Comparison of ENCODE assay signal across 13 cellular contexts in genomic region chr9:96040591-96041461, GRCh38.
A peak's percentile ranks its signal among the peaks of the same experiment; 100 is the strongest.
DNase-seq lines count a peak whose midpoint lies in the region; ATAC-seq and TF ChIP-seq lines count a peak whose summit lies in the region.
"Had no signal": no experiment of that assay in that cellular context is flagged by ENCODE, and none has a peak within 500 bp of the region (broad histone marks: within the 10 kb centered on the region; RNA-seq: fewer than 3 reads in every experiment).

No MANE protein-coding gene starts in this region.

- intact Hi-C loops in sciatic nerve (cut with DNase I), result no loop called here

- no peaks in the 10 kb centered on the region for H3K36me3 ChIP-seq in HEK293 (ENCODE audit: control insufficient read depth in 2 of 2, insufficient read depth in 1 of 2, low read length in 2 of 2)
- no peaks in the 10 kb centered on the region for H3K36me3 ChIP-seq in fibroblast of lung (ENCODE audit: control insufficient read depth, insufficient read depth, low read length)
- H3K36me3 ChIP-seq: upper lobe of left lung had no signal

- no peaks in the 10 kb centered on the region for H3K79me2 ChIP-seq in fibroblast of lung (ENCODE audit: control insufficient read depth, insufficient read depth, low read length)

- no peak overlapping the region for H3K9ac ChIP-seq in fibroblast of lung (ENCODE audit: insufficient read depth, low read length)

- no peaks in the 10 kb centered on the region for H3K9me3 ChIP-seq in HEK293 (ENCODE audit: control insufficient read depth, insufficient read depth, low read depth, low read length)
- no peaks in the 10 kb centered on the region for H3K9me3 ChIP-seq in fibroblast of lung (ENCODE audit: control insufficient read depth, insufficient read depth, low read depth, low read length)
- H3K9me3 ChIP-seq: psoas muscle had no signal

- peak; percentile 18 for DNase-seq in NCI-H774 (lab: John Stamatoyannopoulos, UW)
- DNase-seq in fibroblast of lung (ENCODE audit: low read depth in 2 of 2), result peak; percentile 19 to 68
- DNase-seq in sciatic nerve (ENCODE audit: low spot score), result no peak
- no peak for DNase-seq in NCI-H2107 (lab: John Stamatoyannopoulos, UW)
- DNase-seq in stimulated activated CD4-positive, alpha-beta T cell treated with anti-CD3 and anti-CD28 coated beads, Interleukin-4, amount 100 ng/mL, for 1 hour, result no peak
- DNase-seq: activated effector memory CD4-positive, alpha-beta T cell treated with Interleukin-2 at 50 U/mL for 16 hours; EL; psoas muscle; upper lobe of left lung had no signal

- H3K27ac ChIP-seq in HEK293 (ENCODE audit: extremely low read depth, low read depth, low read length) (peak overlapping the region; percentile 58), fibroblast of lung (ENCODE audit: insufficient read depth, low read length) (no peak overlapping the region)
- H3K27ac ChIP-seq: psoas muscle, SK-N-MC, upper lobe of left lung had no signal

- H3K27me3 ChIP-seq in fibroblast of lung (ENCODE audit: control insufficient read depth, insufficient read depth, low read length), result peaks cover 4% of the 10 kb centered on the region
- H3K27me3 ChIP-seq: upper lobe of left lung had no signal

- H3K4me3 ChIP-seq in HEK293 (ENCODE audit: low read depth, low read length), result no peak overlapping the region
- no peak overlapping the region for H3K4me3 ChIP-seq in fibroblast of lung (replicated peaks in 1 of 4; ENCODE audit: control extremely low read depth in 1 of 4, insufficient read depth in 1 of 4, low read depth in 3 of 4, low read length in 4 of 4)
- H3K4me3 ChIP-seq: GM12878, psoas muscle, SK-N-MC, upper lobe of left lung had no signal

- H4K20me1 ChIP-seq in fibroblast of lung (ENCODE audit: control insufficient read depth, extremely low read depth, insufficient read depth, low read length), result no peaks in the 10 kb centered on the region

- H3K4me1 ChIP-seq in HEK293 (ENCODE audit: control insufficient read depth, insufficient read depth, low read length) (peaks cover 7% of the 10 kb centered on the region), fibroblast of lung (ENCODE audit: control insufficient read depth, extremely low read depth, insufficient read depth, low read length) (no peaks in the 10 kb centered on the region)
- H3K4me1 ChIP-seq: psoas muscle had no signal

- peak overlapping the region; percentile 0 for H3K4me2 ChIP-seq in fibroblast of lung (ENCODE audit: extremely low read depth, insufficient read depth, low read length)

- no peak overlapping the region for H2AFZ ChIP-seq in fibroblast of lung (ENCODE audit: low read length)

- TF ChIP-seq CTCF in HEK293 (tag by site-specific recombination; IDR thresholded peaks at IDR 0.05) (no peak), fibroblast of lung (conservative IDR thresholded peaks at IDR 0.05 in 1 of 2, IDR thresholded peaks at IDR 0.05 in 1 of 2; ENCODE audit: low read depth in 1 of 2, low read length in 2 of 2) (no peak)

- ATAC-seq in sciatic nerve (peak; percentile 44), GM18517 (IDR thresholded peaks at IDR 0.05; ENCODE audit: unreplicated experiment) (no peak)
- ATAC-seq: GM12878, psoas muscle had no signal

- CTCF ChIA-PET in HEK293 (lab: Yijun Ruan, JAX), result interaction anchor here (0.6 to 0.9 kb wide), 2 partner anchors 19 to 147 kb away, joined by 3 to 4 read pairs; no protein-coding TSS in a partner anchor

- POLR2A ChIA-PET in HEK293 (lab: Yijun Ruan, JAX), result no interaction called here

TF ChIP-seq in HEK293, 187 proteins besides CTCF, POLR2A, EP300 and RAD21:
- TF ChIP-seq ZBTB20 (tag by site-specific recombination; IDR thresholded peaks at IDR 0.05), result peak; percentile 85
- peak; percentile 27; the same call in 1 of the 2 replicates for TF ChIP-seq ZNF629 (tag by site-specific recombination; IDR thresholded peaks at IDR 0.05)
- peak; percentile 64 for TF ChIP-seq ATF2 (tag by site-specific recombination; IDR thresholded peaks at IDR 0.05; ENCODE audit: low read depth)
- 0 out of 2 replicates have a peak, but pooled peaks have one; percentile 11 for TF ChIP-seq PRDM10 (tag by site-specific recombination; IDR thresholded peaks at IDR 0.05)
- 0 out of 2 replicates have a peak, but pooled peaks have one; percentile 7 for TF ChIP-seq FEZF1 (tag by site-specific recombination; IDR thresholded peaks at IDR 0.05)
- TF ChIP-seq GLIS2 (tag by site-specific recombination; IDR thresholded peaks at IDR 0.05), result no peak
- 0 out of 2 replicates have a peak, but pooled peaks have one; percentile 24 for TF ChIP-seq ZBTB17 (tag by site-specific recombination; IDR thresholded peaks at IDR 0.05)
- TF ChIP-seq BCL6B (tag by site-specific recombination; IDR thresholded peaks at IDR 0.05), result peak; percentile 24; the same call in 1 of the 2 replicates
- 0 out of 2 replicates have a peak, but pooled peaks have one; percentile 46 for TF ChIP-seq TRIM28 (IDR thresholded peaks at IDR 0.05; ENCODE audit: borderline replicate concordance, low read length)
- no peak for TF ChIP-seq SETDB1 (IDR thresholded peaks at IDR 0.05; ENCODE audit: insufficient read length, low read length)

Comparison
In these comparisons a context has a peak if more than half of its experiments do, and no peak if none do; other contexts are left out.
1. DNase-seq: peak in NCI-H774 (single experiment) and fibroblast of lung (2 of 2); none in sciatic nerve (single experiment), NCI-H2107 (single experiment) and stimulated activated CD4-positive, alpha-beta T cell treated with anti-CD3 and anti-CD28 coated beads, Interleukin-4, amount 100 ng/mL, for 1 hour (single experiment).